Comparison of ENCODE assay signal across 16 cellular contexts in genomic region chr5:128192368-128192767, GRCh38.
"Had no signal": no experiment of that assay in that cellular context is flagged by ENCODE, and none has a peak within 500 bp of the region (broad histone marks: within the 10 kb centered on the region; RNA-seq: fewer than 3 reads in every experiment).

No MANE protein-coding gene starts in this region.

- H3K9me3 Mint-ChIP-seq: activated naive CD8-positive, alpha-beta T cell treated with anti-CD3 and anti-CD28 coated beads, Interleukin-2, amount 10 ng/mL, durations not matched to agents 7 days and 5 days; activated T-cell treated with anti-CD3 and anti-CD28 coated beads, Interleukin-2, amount 50 U/mL, for 4 hours; nephron; T-helper 2 cell treated with Interferon-gamma antibody and Interleukin-4, amounts not matched to agents 5 μg/mL and 100 μg/mL, for 36 hours had no signal

- H3K4me3 Mint-ChIP-seq: activated naive CD8-positive, alpha-beta T cell treated with anti-CD3 and anti-CD28 coated beads, Interleukin-2, amount 10 ng/mL, durations not matched to agents 7 days and 5 days; activated T-cell treated with anti-CD3 and anti-CD28 coated beads, Interleukin-2, amount 50 U/mL, for 4 hours; nephron; T-helper 2 cell treated with Interferon-gamma antibody and Interleukin-4, amounts not matched to agents 5 μg/mL and 100 μg/mL, for 36 hours had no signal

- H3K36me3 ChIP-seq: upper lobe of right lung had no signal

- H3K9me3 ChIP-seq: mucosa of descending colon, upper lobe of right lung had no signal

- H3K27ac Mint-ChIP-seq: activated naive CD8-positive, alpha-beta T cell treated with anti-CD3 and anti-CD28 coated beads, Interleukin-2, amount 10 ng/mL, durations not matched to agents 7 days and 5 days; nephron; T-helper 2 cell treated with Interferon-gamma antibody and Interleukin-4, amounts not matched to agents 5 μg/mL and 100 μg/mL, for 36 hours had no signal

- H3K4me1 ChIP-seq: upper lobe of right lung had no signal

- DNase-seq: activated CD4-positive, alpha-beta T cell treated with anti-CD3 and anti-CD28 coated beads, Interleukin-2, amount 50 U/mL, for 4 hours; activated gamma-delta T cell; activated naive CD8-positive, alpha-beta T cell treated with anti-CD3 and anti-CD28 coated beads, Interleukin-2, amount 10 ng/mL, durations not matched to agents 7 days and 5 days; activated T-cell treated with anti-CD3 and anti-CD28 coated beads, Interleukin-2, amount 50 U/mL, for 4 hours; effector CD8-positive, alpha-beta T cell; islet precursor cell; mammary epithelial cell; mucosa of descending colon; occipital lobe; stimulated activated CD4-positive, alpha-beta T cell treated with anti-CD3 and anti-CD28 coated beads, Interleukin-4, amount 100 ng/mL, for 1 hour; stimulated activated CD8-positive, alpha-beta memory T cell treated with anti-CD3 and anti-CD28 coated beads, Interleukin-4, amount 100 ng/mL, for 48 hours; stimulated activated naive CD8-positive, alpha-beta T cell treated with anti-CD3 and anti-CD28 coated beads, Interleukin-15, Interleukin-2, amounts not matched to agents 100 U/mL and 50 U/mL, for 24 hours; upper lobe of right lung had no signal

- H3K27me3 ChIP-seq: upper lobe of right lung had no signal

- H3K4me3 ChIP-seq: mucosa of descending colon, upper lobe of right lung had no signal

- H3K27me3 Mint-ChIP-seq: activated naive CD8-positive, alpha-beta T cell treated with anti-CD3 and anti-CD28 coated beads, Interleukin-2, amount 10 ng/mL, durations not matched to agents 7 days and 5 days had no signal

- H3K27ac ChIP-seq: upper lobe of right lung had no signal

- ATAC-seq: activated T-cell treated with anti-CD3 and anti-CD28 coated beads, Interleukin-2, amount 50 U/mL, for 4 hours; left lobe of liver; mucosa of descending colon; stimulated activated naive CD8-positive, alpha-beta T cell treated with anti-CD3 and anti-CD28 coated beads, Interleukin-15, Interleukin-2, amounts not matched to agents 100 U/mL and 50 U/mL, for 24 hours; upper lobe of right lung had no signal
